ENCODE assay signal across 1 cellular context in genomic region chr1:11026052-11026451, GRCh38.
TF ChIP-seq lines count a peak whose summit lies in the region.

No MANE protein-coding gene starts in this region.

TF ChIP-seq in WTC11, 78 proteins besides CTCF, POLR2A, EP300 and RAD21 (continued from another document):
- TF ChIP-seq MYBL2 (CRISPR knock-in tag; IDR thresholded peaks at IDR 0.05) (no peak), HMGXB4 (CRISPR knock-in tag; IDR thresholded peaks at IDR 0.05) (no peak), EMX1 (CRISPR knock-in tag; IDR thresholded peaks at IDR 0.05) (no peak), ATF2 (CRISPR knock-in tag; IDR thresholded peaks at IDR 0.05; ENCODE audit: borderline replicate concordance, low read depth) (no peak), ZNF138 (CRISPR knock-in tag; conservative IDR thresholded peaks at IDR 0.05) (no peak), STAT6 (CRISPR knock-in tag; conservative IDR thresholded peaks at IDR 0.05; ENCODE audit: low read depth) (no peak), RELA (CRISPR knock-in tag; IDR thresholded peaks at IDR 0.05; ENCODE audit: borderline replicate concordance) (no peak), OVOL2 (CRISPR knock-in tag; IDR thresholded peaks at IDR 0.05; ENCODE audit: borderline replicate concordance) (no peak), ZNF317 (CRISPR knock-in tag; IDR thresholded peaks at IDR 0.05; ENCODE audit: borderline replicate concordance, low read depth) (no peak), ERG (CRISPR knock-in tag; IDR thresholded peaks at IDR 0.05) (no peak), NFYB (CRISPR knock-in tag; conservative IDR thresholded peaks at IDR 0.05; ENCODE audit: low read depth) (no peak), GRHL2 (CRISPR knock-in tag; IDR thresholded peaks at IDR 0.05; ENCODE audit: insufficient replicate concordance, severe bottlenecking) (no peak)
